Comparison of ENCODE assay signal across 11 cellular contexts in the genomic region with DNA sequence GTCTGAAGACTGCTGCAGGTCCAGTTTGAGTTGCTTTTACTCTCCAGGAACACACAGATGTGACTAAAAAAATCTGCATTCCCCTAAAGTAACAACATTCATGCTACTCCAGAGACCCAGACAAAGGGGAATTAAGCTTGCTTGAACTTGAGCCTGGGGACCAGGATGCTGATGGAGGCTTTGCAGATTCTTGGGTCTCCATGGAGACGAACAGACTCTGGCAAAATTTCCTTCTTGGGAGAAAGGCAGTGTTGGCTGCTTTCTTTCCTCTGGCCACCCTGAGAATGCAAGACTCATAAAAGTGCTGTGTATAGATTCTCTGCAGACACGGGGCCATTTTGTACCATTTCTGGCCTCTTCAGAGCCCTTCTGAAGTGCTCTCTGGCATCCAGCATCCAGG.
"Had no signal": no experiment of that assay in that cellular context is flagged by ENCODE, and none has a peak within 500 bp of the region (broad histone marks: within the 10 kb centered on the region; RNA-seq: fewer than 3 reads in every experiment).

No MANE protein-coding gene starts in this region.

- H3K27ac ChIP-seq: foreskin keratinocyte, hepatocyte, right atrium auricular region, sigmoid colon, skin epidermis, suprapubic skin, thyroid gland had no signal

- H3K27me3 ChIP-seq: foreskin keratinocyte, hepatocyte, right atrium auricular region, sigmoid colon, suprapubic skin, thyroid gland had no signal

- H3K4me3 ChIP-seq: hepatocyte, right atrium auricular region, sigmoid colon, skin epidermis, suprapubic skin, thyroid gland had no signal

- H3K36me3 ChIP-seq: right atrium auricular region, sigmoid colon, suprapubic skin, thyroid gland had no signal

- H3K4me1 ChIP-seq: foreskin keratinocyte, right atrium auricular region, sigmoid colon, suprapubic skin, thyroid gland had no signal

- H3K9me3 ChIP-seq: right atrium auricular region, sigmoid colon, suprapubic skin, thyroid gland had no signal

- DNase-seq: cerebellar nuclear complex; foreskin keratinocyte; mammary epithelial cell; sigmoid colon; stimulated activated CD4-positive, alpha-beta T cell treated with anti-CD3 and anti-CD28 coated beads, Interleukin-12 subunit alpha, Interleukin-12 subunit beta, amount 100 ng/mL, for 4 hours; stimulated activated naive CD4-positive, alpha-beta T cell treated with Interleukin-2 at 50 U/mL for 16 hours; thyroid gland had no signal
